ENCODE assay signal across 20 cellular contexts in the genomic region with DNA sequence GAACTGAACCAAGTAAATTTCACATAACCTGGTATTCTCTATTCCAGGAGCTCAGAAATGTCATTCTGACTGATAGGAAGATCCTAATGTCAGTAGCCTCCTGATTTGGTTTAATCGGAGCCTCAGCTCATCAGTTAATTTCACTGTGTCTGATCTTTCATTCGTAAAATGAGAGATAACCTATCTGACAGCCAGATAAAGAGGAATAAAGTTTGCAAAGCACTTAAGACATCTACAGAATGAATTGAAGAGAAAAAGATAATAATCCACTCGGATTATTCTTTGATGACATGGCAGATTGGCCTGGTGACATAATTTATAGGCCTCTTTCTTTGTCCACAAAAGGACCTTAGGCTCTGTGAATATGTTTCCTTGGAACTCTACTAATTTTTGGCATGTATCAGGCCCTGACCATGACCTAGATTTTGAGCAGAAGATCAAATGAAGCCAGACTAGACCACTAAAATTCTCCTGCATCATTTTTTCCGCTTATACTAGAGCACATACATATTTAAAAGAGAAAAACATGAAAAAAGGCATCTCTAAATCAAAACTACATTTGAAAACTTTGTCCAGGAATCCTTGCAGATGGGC.
"Had no signal": no experiment of that assay in that cellular context is flagged by ENCODE, and none has a peak within 500 bp of the region (broad histone marks: within the 10 kb centered on the region; RNA-seq: fewer than 3 reads in every experiment).

No MANE protein-coding gene starts in this region.

- H3K9me3 ChIP-seq: breast epithelium had no signal

- H2AFZ ChIP-seq: hepatocyte, parathyroid adenoma had no signal

- H3K9ac ChIP-seq: parathyroid adenoma had no signal

- H3K27me3 ChIP-seq: breast epithelium, hepatocyte had no signal

- H3K4me2 ChIP-seq: hepatocyte had no signal

- H3K4me1 ChIP-seq: breast epithelium, parathyroid adenoma had no signal

- H3K36me3 ChIP-seq: breast epithelium had no signal

- DNase-seq: activated CD4-positive, alpha-beta memory T cell treated with anti-CD3 and anti-CD28 coated beads, Interleukin-2, amount 10 ng/mL, durations not matched to agents 7 days and 5 days; activated CD4-positive, alpha-beta T cell treated with anti-CD3 and anti-CD28 coated beads, Interleukin-2, amount 10 ng/mL, durations not matched to agents 24 days and 14 days; activated gamma-delta T cell; aorta; effector memory CD4-positive, alpha-beta T cell; foreskin melanocyte; glutamatergic neuron; left ventricle myocardium superior; mammary epithelial cell; midbrain; nucleus accumbens; stimulated activated CD4-positive, alpha-beta T cell treated with anti-CD3 and anti-CD28 coated beads, Interleukin-4, amount 100 ng/mL, for 24 hours; stimulated activated naive CD4-positive, alpha-beta T cell treated with Interleukin-2 at 50 U/mL for 16 hours had no signal

- H3K27ac ChIP-seq: breast epithelium, hepatocyte, parathyroid adenoma had no signal

- H3K79me2 ChIP-seq: hepatocyte, parathyroid adenoma had no signal

- ATAC-seq: activated CD4-positive, CD25-positive, alpha-beta regulatory T cell treated with anti-CD3 and anti-CD28 coated beads, Interleukin-2, amount 50 U/mL, for 24 hours; left ventricle myocardium superior; natural killer cell treated with Interleukin-12 subunit alpha and Interleukin-12 subunit beta and Interleukin-15 and Interleukin-18, amount 100 ng/mL, for 72 hours; sciatic nerve had no signal

- FAIRE-seq: colon had no signal

- H3K4me3 ChIP-seq: breast epithelium, hepatocyte had no signal
